In the genomic region with DNA sequence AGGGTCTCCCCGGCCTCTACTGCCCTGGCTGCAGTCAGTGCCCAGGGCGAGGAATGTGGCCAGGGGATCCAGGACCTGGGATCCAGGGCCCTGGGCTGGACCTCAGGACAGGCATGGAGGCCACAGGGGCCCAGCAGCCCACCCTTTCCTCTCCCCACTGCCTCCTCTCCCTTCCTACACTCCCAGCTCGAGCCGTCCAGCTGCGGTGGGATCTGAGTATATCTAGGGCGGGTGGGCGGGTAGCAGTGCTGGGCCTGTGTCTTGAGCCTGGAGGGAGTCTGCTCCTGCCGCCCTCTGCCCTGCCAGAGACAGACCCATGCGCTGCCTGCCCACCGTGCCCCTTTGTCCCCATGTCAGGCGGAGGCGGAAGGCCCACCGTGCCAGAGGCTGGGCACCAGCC, we compare ENCODE assay signal across 7 cellular contexts. TPM values are rescaled to one million over a fixed set of nuclear protein-coding genes. Genes with fewer than 3 reads are reported as not detected.
DNase-seq lines count a peak whose midpoint lies in the region; ATAC-seq, FAIRE-seq and TF ChIP-seq lines count a peak whose summit lies in the region.
"Not testable (repeated sequence)": the region's sequence is repeated elsewhere in the genome, so short reads cannot be mapped to it uniquely, and the experiment has no call there.
"Had no signal": no experiment of that assay in that cellular context is flagged by ENCODE, and none has a peak within 500 bp of the region (broad histone marks: within the 10 kb centered on the region; RNA-seq: fewer than 3 reads in every experiment).

No MANE protein-coding gene starts in this region.

- peak overlapping the region; percentile 96 for H3K4me2 ChIP-seq in BLaER1

- not testable (repeated sequence) for H3K27me3 ChIP-seq in BLaER1

- not testable (repeated sequence) for H3K9ac ChIP-seq in BLaER1

- H4K20me1 ChIP-seq in BLaER1, result peaks cover 83% of the 10 kb centered on the region

- H3K36me3 ChIP-seq in BLaER1, result peaks cover 49% of the 10 kb centered on the region

- CTCF ChIA-PET in activated naive CD4-positive, alpha-beta T cell treated with anti-CD3 and anti-CD28 coated beads, Interleukin-2, amount 10 ng/mL, durations not matched to agents 7 days and 5 days (lab: Charles Lee), result interaction anchor here (0.9 to 1.2 kb wide), 2 partner anchors 9 to 18 kb away, joined by 3 to 5 read pairs; partner anchors contain the start of gene RAB1B

- not testable (repeated sequence) for DNase-seq in GM12891 (ENCODE audit: insufficient read length, low spot score); activated naive CD4-positive, alpha-beta T cell treated with anti-CD3 and anti-CD28 coated beads, Interleukin-2, amount 10 ng/mL, durations not matched to agents 7 days and 5 days; effector memory CD8-positive, alpha-beta T cell; left colon; stimulated activated naive B cell treated with anti-CD40 and anti-IgM and Interleukin-4, amounts not matched to agents 10 μg/mL and 1 μg/mL and 100 μg/mL, for 72 hours

- not testable (repeated sequence) for ATAC-seq in effector memory CD8-positive, alpha-beta T cell (replicated peaks); stimulated activated naive B cell treated with anti-CD40 and anti-IgM and Interleukin-4, amounts not matched to agents 10 μg/mL and 1 μg/mL and 100 μg/mL, for 72 hours (replicated peaks)
- peak; percentile 1 for ATAC-seq in left colon

- peaks cover 55% of the 10 kb centered on the region for H3K4me1 ChIP-seq in BLaER1

- FAIRE-seq in GM12891 (lab: Jason Lieb, UNC), result not testable (repeated sequence)

- intact Hi-C loops in left colon (cut with DNase I, micrococcal nuclease), result not testable (repeated sequence)

- H3K27ac ChIP-seq in BLaER1, result not testable (repeated sequence)

- peaks cover 39% of the 10 kb centered on the region for H3K4me1 Mint-ChIP-seq in activated naive CD4-positive, alpha-beta T cell treated with anti-CD3 and anti-CD28 coated beads, Interleukin-2, amount 10 ng/mL, durations not matched to agents 7 days and 5 days
- H3K4me1 Mint-ChIP-seq in effector memory CD8-positive, alpha-beta T cell (ENCODE audit: low read depth in 2 of 2), result peaks cover 50 to 57% of the 10 kb centered on the region in 2 donors
- H3K4me1 Mint-ChIP-seq in stimulated activated naive B cell treated with anti-CD40 and anti-IgM and Interleukin-4, amounts not matched to agents 10 μg/mL and 1 μg/mL and 100 μg/mL, for 72 hours, result peaks cover 19 to 30% of the 10 kb centered on the region in 2 donors

- H3K9me3 Mint-ChIP-seq in activated naive CD4-positive, alpha-beta T cell treated with anti-CD3 and anti-CD28 coated beads, Interleukin-2, amount 10 ng/mL, durations not matched to agents 7 days and 5 days; effector memory CD8-positive, alpha-beta T cell; stimulated activated naive B cell treated with anti-CD40 and anti-IgM and Interleukin-4, amounts not matched to agents 10 μg/mL and 1 μg/mL and 100 μg/mL, for 72 hours: not testable (repeated sequence)

- not testable (repeated sequence) for TF ChIP-seq POLR2A in GM12891 (IDR thresholded peaks at IDR 0.05; ENCODE audit: low read depth, low read length)

- H3K4me3 Mint-ChIP-seq in activated naive CD4-positive, alpha-beta T cell treated with anti-CD3 and anti-CD28 coated beads, Interleukin-2, amount 10 ng/mL, durations not matched to agents 7 days and 5 days; stimulated activated naive B cell treated with anti-CD40 and anti-IgM and Interleukin-4, amounts not matched to agents 10 μg/mL and 1 μg/mL and 100 μg/mL, for 72 hours: not testable (repeated sequence)
- H3K4me3 Mint-ChIP-seq in effector memory CD8-positive, alpha-beta T cell, result peak overlapping the region in 1 of 2 donors; percentile 41

- not testable (repeated sequence) for H3K4me3 ChIP-seq in BLaER1

- H3K27ac Mint-ChIP-seq in activated naive CD4-positive, alpha-beta T cell treated with anti-CD3 and anti-CD28 coated beads, Interleukin-2, amount 10 ng/mL, durations not matched to agents 7 days and 5 days, result peak overlapping the region; percentile 55
- H3K27ac Mint-ChIP-seq in effector memory CD8-positive, alpha-beta T cell, result peak overlapping the region; percentile 75 to 79
- peak overlapping the region; percentile 71 for H3K27ac Mint-ChIP-seq in stimulated activated naive B cell treated with anti-CD40 and anti-IgM and Interleukin-4, amounts not matched to agents 10 μg/mL and 1 μg/mL and 100 μg/mL, for 72 hours

- not testable (repeated sequence) for H3K9me3 ChIP-seq in BLaER1

- H3K27me3 Mint-ChIP-seq in activated naive CD4-positive, alpha-beta T cell treated with anti-CD3 and anti-CD28 coated beads, Interleukin-2, amount 10 ng/mL, durations not matched to agents 7 days and 5 days, result peaks cover 26% of the 10 kb centered on the region
- H3K27me3 Mint-ChIP-seq in effector memory CD8-positive, alpha-beta T cell, result not testable (repeated sequence)
- peaks cover 11 to 22% of the 10 kb centered on the region in 2 donors for H3K27me3 Mint-ChIP-seq in stimulated activated naive B cell treated with anti-CD40 and anti-IgM and Interleukin-4, amounts not matched to agents 10 μg/mL and 1 μg/mL and 100 μg/mL, for 72 hours

- H3K36me3 Mint-ChIP-seq in activated naive CD4-positive, alpha-beta T cell treated with anti-CD3 and anti-CD28 coated beads, Interleukin-2, amount 10 ng/mL, durations not matched to agents 7 days and 5 days, result peaks cover 38% of the 10 kb centered on the region
- H3K36me3 Mint-ChIP-seq in effector memory CD8-positive, alpha-beta T cell (ENCODE audit: insufficient read depth), result peaks cover 59% of the 10 kb centered on the region
- peaks cover 39 to 48% of the 10 kb centered on the region in 2 donors for H3K36me3 Mint-ChIP-seq in stimulated activated naive B cell treated with anti-CD40 and anti-IgM and Interleukin-4, amounts not matched to agents 10 μg/mL and 1 μg/mL and 100 μg/mL, for 72 hours

TF ChIP-seq in GM12891, 5 proteins besides CTCF, POLR2A, EP300 and RAD21:
- 0 out of 2 replicates have a peak, but pooled peaks have one; percentile 20 for TF ChIP-seq POLR2AphosphoS5 (IDR thresholded peaks at IDR 0.05; ENCODE audit: low read depth, low read length)

RNA-seq across cellular contexts. Expression of gene CNIH2, which starts 1.4 kb away (rescaled TPM):
- 1.4 TPM for polyA plus RNA-seq in GM12891 (2012; ENCODE audit: low read depth, missing spikeins)
- 1 to 10 TPM; 1.1 to 1.2 TPM for total RNA-seq in left colon
- total RNA-seq: Peyer's patch had no signal

RNA-seq across cellular contexts. Expression of gene RAB1B, which starts 8.2 kb away (rescaled TPM):
- 94.6 TPM for polyA plus RNA-seq in GM12891 (2012; ENCODE audit: low read depth, missing spikeins)
- 100 to 1,000 TPM; 208 to 210 TPM for total RNA-seq in left colon

RNA-seq across cellular contexts. Expression of gene YIF1A, which starts 12.3 kb away (rescaled TPM):
- 58.0 TPM for polyA plus RNA-seq in GM12891 (2012; ENCODE audit: low read depth, missing spikeins)
- total RNA-seq in left colon, result 100 to 1,000 TPM in 1 of 2 donors, 10 to 100 TPM in 1; 87.8 to 101 TPM

RNA-seq across cellular contexts. Expression of gene TMEM151A, which starts 15.1 kb away (rescaled TPM):
- 0.18 TPM for polyA plus RNA-seq in GM12891 (2012; ENCODE audit: low read depth, missing spikeins)
- total RNA-seq in left colon, result under 1 TPM; 0.14 to 0.18 TPM

RNA-seq across cellular contexts. Expression of gene KLC2, which starts 19.1 kb away (rescaled TPM):
- polyA plus RNA-seq in GM12891 (2012; ENCODE audit: low read depth, missing spikeins), result 13.8 TPM
- total RNA-seq in left colon, result 10 to 100 TPM; 17.3 to 23.4 TPM
